Comparison of ENCODE assay signal across 1 cellular context in genomic region chr22:50396751-50397370, GRCh38.
TF ChIP-seq lines count a peak whose summit lies in the region.

No MANE protein-coding gene starts in this region.

TF ChIP-seq in HepG2, 621 proteins besides CTCF, POLR2A, EP300 and RAD21 (continued from another document):
- peak; percentile 78; the same call in 1 of the 2 replicates for TF ChIP-seq ZNF430 (CRISPR knock-in tag; IDR thresholded peaks at IDR 0.05)
- peak; percentile 81 for TF ChIP-seq KAT8 (CRISPR knock-in tag; IDR thresholded peaks at IDR 0.05)
- no peak for TF ChIP-seq ZNF530 (CRISPR knock-in tag; IDR thresholded peaks at IDR 0.05; ENCODE audit: low read depth)
- no peak for TF ChIP-seq JUNB (CRISPR knock-in tag; IDR thresholded peaks at IDR 0.05; ENCODE audit: borderline replicate concordance)
- no peak; the same call in 1 of the 2 replicates for TF ChIP-seq JDP2 (CRISPR knock-in tag; IDR thresholded peaks at IDR 0.05; ENCODE audit: borderline replicate concordance)
- no peak for TF ChIP-seq ZBTB37 (CRISPR knock-in tag; IDR thresholded peaks at IDR 0.05)
- no peak for TF ChIP-seq PRDM15 (CRISPR knock-in tag; IDR thresholded peaks at IDR 0.05)
- peak; percentile 47; the same call in 1 of the 2 replicates for TF ChIP-seq ZNF350 (CRISPR knock-in tag; IDR thresholded peaks at IDR 0.05; ENCODE audit: borderline replicate concordance, low read depth)
- TF ChIP-seq ZBED4 (CRISPR knock-in tag; IDR thresholded peaks at IDR 0.05; ENCODE audit: borderline replicate concordance) = no peak; the same call in 1 of the 2 replicates
- TF ChIP-seq MXD3 (CRISPR knock-in tag; IDR thresholded peaks at IDR 0.05) = no peak
- TF ChIP-seq HCFC1 (IDR thresholded peaks at IDR 0.05; ENCODE audit: low read depth, low read length) = no peak
- no peak for TF ChIP-seq RNF2 (conservative IDR thresholded peaks at IDR 0.05; ENCODE audit: low read depth)
- TF ChIP-seq CCAR2 (optimal IDR thresholded peaks at IDR 0.05; ENCODE audit: low read depth, low read length) = peak; percentile 70
- TF ChIP-seq BORCS8-MEF2B (CRISPR knock-in tag; IDR thresholded peaks at IDR 0.05) = no peak
- peak; percentile 50 for TF ChIP-seq MAX (IDR thresholded peaks at IDR 0.05)
- peak; percentile 83; the same call in 1 of the 2 replicates for TF ChIP-seq TBX3 (IDR thresholded peaks at IDR 0.05; ENCODE audit: borderline replicate concordance)
- no peak for TF ChIP-seq FIP1L1 (IDR thresholded peaks at IDR 0.05; ENCODE audit: borderline replicate concordance, insufficient read depth, low read depth, low read length)
- no peak for TF ChIP-seq ZBTB1 (CRISPR knock-in tag; IDR thresholded peaks at IDR 0.05; ENCODE audit: borderline replicate concordance)
- TF ChIP-seq ZNF44 (CRISPR knock-in tag; IDR thresholded peaks at IDR 0.05) = no peak
